7 cellular contexts compared by ENCODE assay signal in the genomic region with DNA sequence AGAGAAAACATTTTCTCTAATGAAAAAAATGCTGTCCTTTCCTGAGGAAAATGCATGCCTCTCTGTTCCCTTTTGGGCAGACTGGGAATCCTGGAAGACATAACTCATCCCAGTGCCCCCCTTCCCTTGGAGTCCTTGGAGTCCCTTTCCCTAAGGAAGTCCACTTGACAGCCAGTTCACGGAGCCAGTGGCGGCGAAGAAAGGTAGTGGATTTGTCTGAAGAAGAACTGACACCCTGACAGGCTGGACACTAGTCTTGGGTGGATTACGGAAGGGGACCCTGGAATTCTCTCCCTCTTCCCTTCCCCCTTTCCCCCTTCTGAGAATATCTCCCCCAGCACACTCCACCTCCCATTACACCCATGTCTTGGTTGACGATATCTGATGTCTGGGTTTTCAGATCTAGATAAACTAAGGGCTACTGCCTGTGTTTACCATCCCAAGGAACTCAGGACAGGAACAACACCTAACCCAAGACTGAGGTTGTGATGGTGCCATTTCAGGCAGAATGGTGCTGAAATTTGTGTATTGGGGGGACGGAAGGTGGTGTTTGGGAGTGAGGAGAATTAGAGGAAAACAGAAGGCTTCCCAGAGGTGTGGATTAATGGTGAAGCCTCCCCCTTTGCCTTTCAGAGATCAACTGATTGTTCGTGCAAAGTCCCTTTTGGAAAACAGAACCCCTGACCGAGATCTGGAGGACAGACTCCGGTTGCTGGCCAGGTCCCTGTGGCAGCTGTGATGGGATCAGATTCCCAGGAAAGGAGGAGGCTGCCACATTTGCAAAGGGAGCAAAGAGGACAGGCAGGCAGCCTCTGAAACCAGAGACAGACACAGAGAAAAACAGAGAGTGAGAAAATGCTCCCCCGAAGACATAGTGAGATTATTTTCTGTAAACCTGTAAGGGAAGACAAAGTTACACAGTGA. TPM values are rescaled to one million over a fixed set of nuclear protein-coding genes. Genes with fewer than 3 reads are reported as not detected.
A peak's percentile ranks its signal among the peaks of the same experiment; 100 is the strongest.
DNase-seq lines count a peak whose midpoint lies in the region; ATAC-seq, FAIRE-seq and TF ChIP-seq lines count a peak whose summit lies in the region.

No MANE protein-coding gene starts in this region.

- no peak for ATAC-seq in GM21447 (IDR thresholded peaks at IDR 0.05; ENCODE audit: unreplicated experiment)

- dilution Hi-C loops in keratinocyte (cut with MboI; ENCODE audit: extremely low pct_ligation_motif_present, low sequenced_read_pairs) = no loop called here

- H4K20me1 ChIP-seq in keratinocyte (ENCODE audit: control insufficient read depth, extremely low read depth, insufficient read depth, low read length) = no peaks in the 10 kb centered on the region

- peaks cover 6% of the 10 kb centered on the region; the same call in 1 of the 2 replicates for H3K4me1 ChIP-seq in HEK293 (ENCODE audit: control insufficient read depth, insufficient read depth, low read length)
- peaks cover 33% of the 10 kb centered on the region for H3K4me1 ChIP-seq in keratinocyte (ENCODE audit: control insufficient read depth, extremely low read depth, insufficient read depth, low read length)
- H3K4me1 ChIP-seq in subcutaneous abdominal adipose tissue (ENCODE audit: control insufficient read depth in 5 of 5, insufficient read depth in 5 of 5, low read length in 5 of 5) = peaks cover 10 to 69% (median 58%) of the 10 kb centered on the region in 5 donors

- CTCF ChIA-PET in HEK293 (lab: Yijun Ruan, JAX) = interaction anchor here (0.9 to 2.2 kb wide), 4 partner anchors 13 to 32 kb away, joined by 4 to 8 read pairs (median 8); no protein-coding TSS in a partner anchor

- no peaks in the 10 kb centered on the region for H3K9me1 ChIP-seq in keratinocyte (ENCODE audit: control insufficient read depth, extremely low read depth, insufficient read depth, low read length)

- H3K36me3 ChIP-seq in HEK293 (ENCODE audit: control insufficient read depth in 2 of 2, insufficient read depth in 1 of 2, low read length in 2 of 2) (peaks cover 0 to 11% of the 10 kb centered on the region in 2 experiments; a peak in 1 of 3 replicates), keratinocyte (ENCODE audit: control insufficient read depth in 2 of 2, extremely low read depth in 1 of 2, insufficient read depth in 2 of 2, low read length in 2 of 2) (peaks cover 1 to 4% of the 10 kb centered on the region in 2 experiments), subcutaneous abdominal adipose tissue (ENCODE audit: control insufficient read depth in 5 of 5, insufficient read depth in 5 of 5, low read length in 5 of 5) (peaks cover 9 to 18% (median 17%) of the 10 kb centered on the region in 5 donors)

- H3K27ac ChIP-seq in HEK293 (ENCODE audit: extremely low read depth, low read depth, low read length) (no peak overlapping the region; the same call in 1 of the 2 replicates), adipose tissue (ENCODE audit: low read depth, low read length) (peak overlapping the region; percentile 3), keratinocyte (ENCODE audit: control insufficient read depth, insufficient read depth, low read length) (peak overlapping the region; percentile 63), subcutaneous abdominal adipose tissue (ENCODE audit: low read depth, low read length) (peak overlapping the region; percentile 99)

- H2AFZ ChIP-seq in keratinocyte (ENCODE audit: control insufficient read depth, low read length) = no peak overlapping the region

- H3K9me3 ChIP-seq in HEK293 (ENCODE audit: control insufficient read depth, insufficient read depth, low read depth, low read length) = no peaks in the 10 kb centered on the region
- no peaks in the 10 kb centered on the region for H3K9me3 ChIP-seq in keratinocyte (ENCODE audit: control insufficient read depth, low read depth, low read length)
- no peaks in the 10 kb centered on the region for H3K9me3 ChIP-seq in subcutaneous abdominal adipose tissue (ENCODE audit: control insufficient read depth in 5 of 5, low read length in 5 of 5)

- H3K27me3 ChIP-seq in keratinocyte (ENCODE audit: control insufficient read depth, extremely low read depth, insufficient read depth, low read length) (no peaks in the 10 kb centered on the region), subcutaneous abdominal adipose tissue (ENCODE audit: control insufficient read depth in 5 of 5, insufficient read depth in 4 of 5, low read length in 5 of 5) (no peaks in the 10 kb centered on the region)

- POLR2A ChIA-PET in HEK293 (lab: Yijun Ruan, JAX) = interaction anchor here (0.5 to 2.9 kb wide), 12 partner anchors 11 to 85 kb away, joined by 3 to 33 read pairs (median 4); a partner anchor contains a TSS

- peak overlapping the region; percentile 94 for H3K4me2 ChIP-seq in keratinocyte (ENCODE audit: control insufficient read depth, extremely low read depth, insufficient read depth, low read depth, low read length)

- H3K4me3 ChIP-seq in HEK293 (ENCODE audit: low read depth, low read length) = peak overlapping the region; percentile 67
- H3K4me3 ChIP-seq in keratinocyte (ENCODE audit: control insufficient read depth in 2 of 3, extremely low read depth in 1 of 3, insufficient read depth in 2 of 3, low read depth in 1 of 3, low read length in 3 of 3) = peak overlapping the region; percentile 59 to 86 (median 86)
- peak overlapping the region; percentile 81 to 99 (median 86) for H3K4me3 ChIP-seq in subcutaneous abdominal adipose tissue (ENCODE audit: low read depth in 1 of 5, low read length in 5 of 5)

- peaks cover 43% of the 10 kb centered on the region for H3K79me2 ChIP-seq in keratinocyte (ENCODE audit: control insufficient read depth, insufficient read depth, low read length)

- no peak for FAIRE-seq in keratinocyte (lab: Jason Lieb, UNC)

- H3K9ac ChIP-seq in keratinocyte (ENCODE audit: control insufficient read depth, extremely low read depth, insufficient read depth, low read length) (peak overlapping the region; percentile 80), subcutaneous abdominal adipose tissue (ENCODE audit: low read length in 5 of 5) (peak overlapping the region; percentile 76 to 99 (median 83))

- TF ChIP-seq CTCF in HEK293 (tag by site-specific recombination; IDR thresholded peaks at IDR 0.05) (no peak), keratinocyte (optimal IDR thresholded peaks at IDR 0.05 in 1 of 3, IDR thresholded peaks at IDR 0.05 in 1 of 3, conservative IDR thresholded peaks at IDR 0.05 in 1 of 3; ENCODE audit: extremely low read depth in 1 of 3, insufficient read depth in 2 of 3, low read length in 3 of 3) (no peak)

- DNase-seq in keratinocyte (ENCODE audit: low read depth, low spot score) (no peak), MV-4-11 (lab: John Stamatoyannopoulos, UW) (no peak), SIG-M5 treated with dmso at 0.1 percent for 504 hours (lab: John Stamatoyannopoulos, UW; ENCODE audit: unreplicated experiment) (no peak)

- 31 to 39% (median 37%) methylated on average over 10 of the region's 10 CpGs for WGBS in adipose tissue, 3 donors

TF ChIP-seq in HEK293, 187 proteins besides CTCF, POLR2A, EP300 and RAD21:
- TF ChIP-seq ZNF830 (tag by site-specific recombination; IDR thresholded peaks at IDR 0.05; ENCODE audit: low read depth) (no peak), ZFP37 (tag by site-specific recombination; IDR thresholded peaks at IDR 0.05) (no peak), ZNF548 (tag by site-specific recombination; IDR thresholded peaks at IDR 0.05) (no peak), GLI2 (tag by site-specific recombination; IDR thresholded peaks at IDR 0.05; ENCODE audit: borderline replicate concordance, low read depth) (no peak)

RNA-seq across cellular contexts. Expression of a gene that starts 0.7 kb away (rescaled TPM):
- polyA plus RNA-seq in adipose tissue = 1,000 to 10,000 TPM in 1 of 3 donors, 100 to 1,000 TPM in 2; 192 to 1,569 (median 654) TPM
- 289 to 702 TPM (median 397 TPM) in 3 replicates for polyA plus RNA-seq in keratinocyte
- 35.6 TPM for polyA plus RNA-seq in keratinocyte (2011; ENCODE audit: low read depth)
- 237 and 295 TPM in 2 replicates for polyA plus RNA-seq in keratinocyte (2011; cell fraction: cytosol; rRNA removed)
- polyA plus RNA-seq in keratinocyte (2011; cell fraction: nucleus; rRNA removed) = 536 and 559 TPM in 2 replicates
- 21.7 and 645 TPM in 2 replicates for polyA plus RNA-seq in keratinocyte (2012; ENCODE audit: low replicate concordance)
- 352 to 681 TPM (median 403 TPM) in 3 replicates for polyA minus RNA-seq in keratinocyte
- polyA minus RNA-seq in keratinocyte (2011; cell fraction: cytosol; rRNA and poly(A)+ RNA removed) = 226 TPM
- polyA minus RNA-seq in keratinocyte (2011; cell fraction: nucleus; rRNA and poly(A)+ RNA removed) = 248 and 370 TPM in 2 replicates
